Comparison of ENCODE assay signal across 8 cellular contexts in genomic region chr2:99140056-99140859, GRCh38. TPM values are rescaled to one million over a fixed set of nuclear protein-coding genes. Genes with fewer than 3 reads are reported as not detected.
DNase-seq lines count a peak whose midpoint lies in the region; ATAC-seq, FAIRE-seq and TF ChIP-seq lines count a peak whose summit lies in the region.

No MANE protein-coding gene starts in this region.

- no peak for FAIRE-seq in D721Med (lab: Jason Lieb, UNC)

- peak overlapping the region; percentile 60 for H3K27ac ChIP-seq in cingulate gyrus (ENCODE audit: low read depth, low read length)
- no peak overlapping the region for H3K27ac ChIP-seq in muscle layer of duodenum (ENCODE audit: low read length)

- H3K4me3 ChIP-seq in AG09309 (ENCODE audit: control insufficient read depth, low read depth, low read length) (peak overlapping the region; percentile 75), muscle layer of duodenum (ENCODE audit: low read depth in 1 of 2, low read length in 2 of 2) (peak overlapping the region; percentile 87 to 97)
- H3K4me3 ChIP-seq in Jurkat, Clone E6-1 (ENCODE audit: low read length), result peak overlapping the region; percentile 57

- no peaks in the 10 kb centered on the region for H3K27me3 ChIP-seq in muscle layer of duodenum (ENCODE audit: low read depth, low read length)

- DNase-seq in AG09309 (ENCODE audit: low read depth), result no peak
- DNase-seq in Jurkat, Clone E6-1 (ENCODE audit: low read depth, low spot score), result no peak
- no peak for DNase-seq in D721Med (ENCODE audit: insufficient read length, low spot score)
- DNase-seq in NOMO-1 treated with dmso at 0.1 percent for 144 hours (lab: John Stamatoyannopoulos, UW; ENCODE audit: unreplicated experiment), result no peak
- DNase-seq in activated CD4-positive, alpha-beta T cell treated with anti-CD3 and anti-CD28 coated beads, Interleukin-2, amount 50 U/mL, for 4 hours, result no peak

- TF ChIP-seq CTCF in AG09309 (IDR thresholded peaks at IDR 0.05; ENCODE audit: control insufficient read depth, insufficient read depth, low read depth, low read length, missing control alignments) (no peak), D721Med (IDR thresholded peaks at IDR 0.05; ENCODE audit: insufficient read depth, missing control alignments) (no peak)

- H3K9me3 ChIP-seq in muscle layer of duodenum (ENCODE audit: control insufficient read depth in 1 of 2, low read length in 2 of 2), result no peaks in the 10 kb centered on the region

- ATAC-seq in HG03442 (IDR thresholded peaks at IDR 0.05; ENCODE audit: unreplicated experiment), result no peak

- no peaks in the 10 kb centered on the region for H3K36me3 ChIP-seq in muscle layer of duodenum (ENCODE audit: control insufficient read depth in 1 of 2, insufficient read depth in 2 of 2, low read length in 2 of 2)

- peaks cover 0 to 5% of the 10 kb centered on the region in 2 donors for H3K4me1 ChIP-seq in muscle layer of duodenum (ENCODE audit: control insufficient read depth in 1 of 2, insufficient read depth in 2 of 2, low read length in 2 of 2)

RNA-seq across cellular contexts. Expression of gene C2orf15, which starts 1.2 kb away (rescaled TPM):
- polyA plus RNA-seq in Jurkat, Clone E6-1 (2012; ENCODE audit: insufficient read depth, insufficient read length), result 3.4 TPM

RNA-seq across cellular contexts. Expression of gene TSGA10, which starts 14.5 kb away (rescaled TPM):
- polyA plus RNA-seq in Jurkat, Clone E6-1 (2012; ENCODE audit: insufficient read depth, insufficient read length), result 8.4 TPM

RNA-seq across cellular contexts. Expression of gene LIPT1, which starts 14.5 kb away (rescaled TPM):
- 9.0 TPM for polyA plus RNA-seq in Jurkat, Clone E6-1 (2012; ENCODE audit: insufficient read depth, insufficient read length)

RNA-seq across cellular contexts. Expression of gene MITD1, which starts 40.6 kb away (rescaled TPM):
- 55.2 TPM for polyA plus RNA-seq in Jurkat, Clone E6-1 (2012; ENCODE audit: insufficient read depth, insufficient read length)

RNA-seq across cellular contexts. Expression of gene MRPL30, which starts 40.7 kb away (rescaled TPM):
- 42.9 TPM for polyA plus RNA-seq in Jurkat, Clone E6-1 (2012; ENCODE audit: insufficient read depth, insufficient read length)
